ENCODE assay signal across 23 cellular contexts in genomic region chr19:3452456-3453068, GRCh38. TPM values are rescaled to one million over a fixed set of nuclear protein-coding genes. Genes with fewer than 3 reads are reported as not detected.
DNase-seq lines count a peak whose midpoint lies in the region; ATAC-seq and TF ChIP-seq lines count a peak whose summit lies in the region.
"Had no signal": no experiment of that assay in that cellular context is flagged by ENCODE, and none has a peak within 500 bp of the region (broad histone marks: within the 10 kb centered on the region; RNA-seq: fewer than 3 reads in every experiment).

No MANE protein-coding gene starts in this region.

- H3K36me3 ChIP-seq in GM23248 (ENCODE audit: low read depth) (peaks cover 37% of the 10 kb centered on the region), adrenal gland (replicated peaks in 1 of 2) (peaks cover 0 to 94% of the 10 kb centered on the region in 2 donors), thoracic aorta (peaks cover 63% of the 10 kb centered on the region)

- WGBS in GM23248 (ENCODE audit: low coverage in 1 of 2, low lambda C conversion rate in 2 of 2, missing lambda C conversion rate in 2 of 2), 2 experiments, result 92 to 95% methylated on average over 29 to 35 of the region's 35 CpGs
- 82 to 88% (median 88%) methylated on average over 26 to 35 of the region's 35 CpGs for WGBS in adrenal gland, 4 donors

- H2AFZ ChIP-seq in GM23248, result no peak overlapping the region

- H3K9me3 ChIP-seq in GM23248 (ENCODE audit: low read depth) (no peaks in the 10 kb centered on the region), adrenal gland (replicated peaks in 1 of 3) (no peaks in the 10 kb centered on the region), thoracic aorta (no peaks in the 10 kb centered on the region)
- H3K9me3 ChIP-seq: SJCRH30 had no signal

- peaks cover 73% of the 10 kb centered on the region for H3K79me2 ChIP-seq in GM23248 (ENCODE audit: insufficient read depth)

- intact Hi-C loops in adrenal gland (cut with DNase I), result no loop called here

- H3K9ac ChIP-seq in GM23248, result peak overlapping the region; percentile 75; the same call in 1 of the 2 replicates

- ATAC-seq in thoracic aorta (ENCODE audit: insufficient number of reproducible peaks, low FRiP score, low read depth), result no peak
- ATAC-seq in GM18519 (IDR thresholded peaks at IDR 0.05; ENCODE audit: low FRiP score, unreplicated experiment), result no peak
- ATAC-seq in GM18517 (IDR thresholded peaks at IDR 0.05; ENCODE audit: unreplicated experiment), result no peak
- ATAC-seq: CD8-positive, alpha-beta T cell; PC-3 had no signal

- in situ Hi-C loops in GM23248 (cut with MboI), result no loop called here

- H3F3A ChIP-seq in GM23248 (ENCODE audit: insufficient read depth), result peaks cover 32% of the 10 kb centered on the region

- TF ChIP-seq POLR2A in adrenal gland (IDR thresholded peaks at IDR 0.05), result no peak

- H3K4me1 ChIP-seq in GM23248 (ENCODE audit: insufficient read depth) (peaks cover 15% of the 10 kb centered on the region), adrenal gland (replicated peaks in 1 of 2) (peaks cover 11 to 19% of the 10 kb centered on the region in 2 donors), thoracic aorta (ENCODE audit: control insufficient read depth in 1 of 2, low read depth in 2 of 2) (peaks cover 9 to 28% of the 10 kb centered on the region in 2 donors)

- H3K27me3 ChIP-seq in GM23248 (replicated peaks; ENCODE audit: insufficient read depth) (no peaks in the 10 kb centered on the region), adrenal gland (no peaks in the 10 kb centered on the region), thoracic aorta (replicated peaks; ENCODE audit: insufficient read depth) (no peaks in the 10 kb centered on the region)
- H3K27me3 ChIP-seq: SJCRH30 had no signal

- no peak overlapping the region for H3K4me2 ChIP-seq in GM23248 (ENCODE audit: unreplicated experiment)

- H3K9me2 ChIP-seq in GM23248 (ENCODE audit: insufficient read depth), result no peaks in the 10 kb centered on the region

- H3K27ac ChIP-seq in GM23248 (peak overlapping the region; percentile 97), adrenal gland (peak overlapping the region in 4 of 5 donors; percentile 88 to 98 (median 95)), thoracic aorta (peak overlapping the region; percentile 37 to 94)
- H3K27ac ChIP-seq: SJCRH30 had no signal

- DNase-seq in GM23248 (no peak), adrenal gland (peak in 1 of 7 donors; percentile 38), islet precursor cell (peak; percentile 37), thoracic aorta (ENCODE audit: low spot score) (no peak), NCI-H2029 (lab: John Stamatoyannopoulos, UW) (no peak)
- DNase-seq: activated naive CD4-positive, alpha-beta T cell treated with anti-CD3 and anti-CD28 coated beads for 36 hours; activated T-cell treated with anti-CD3 and anti-CD28 coated beads, Interleukin-2, amount 50 U/mL, for 48 hours; CD8-positive, alpha-beta T cell; foreskin melanocyte; GDM1; HCEC 1CT; hypothalamus; Karpas-422; NCI-H446 treated with DMSO at 0.1 percent for 48 hours; PC-3; SJCRH30; stimulated activated CD4-positive, alpha-beta T cell treated with anti-CD3 and anti-CD28 coated beads, Interleukin-4, amount 100 ng/mL, for 24 hours had no signal

- H4K20me1 ChIP-seq in GM23248 (ENCODE audit: insufficient read depth), result 0 out of 2 replicates have a peak, but pooled peaks cover 4% of the 10 kb centered on the region

- H3K4me3 ChIP-seq in GM23248 (no peak overlapping the region), adrenal gland (no peak overlapping the region), thoracic aorta (no peak overlapping the region)
- H3K4me3 ChIP-seq: lung, SJCRH30 had no signal

- no peak for TF ChIP-seq CTCF in adrenal gland (IDR thresholded peaks at IDR 0.05)
- TF ChIP-seq CTCF in thoracic aorta (IDR thresholded peaks at IDR 0.05), result no peak

RNA-seq across cellular contexts. Expression of gene SMIM24, which starts 27.8 kb away (rescaled TPM):
- total RNA-seq in GM23248 (2014; rRNA removed; shearing (Covaris generic)), result not detected in 2 replicates
- polyA plus RNA-seq in GM23248 (2016; fragmentation: Nextera tagmentation; extraction: Ambion mirVana) (not detected in 2 replicates), adrenal gland (under 1 TPM in 1 of 3 donors, not detected in 2; 0.48 TPM)
- total RNA-seq in adrenal gland (under 1 TPM in 1 of 8 donors, not detected in 7; 0.36 TPM), thoracic aorta (not detected)
- total RNA-seq: SJCRH30; T-helper 1 cell treated with Interleukin-12 subunit alpha and Interleukin-12 subunit beta and Interleukin-4 antibody, amounts not matched to agents 30 ng/mL and 1 ng/mL, for 36 hours had no signal

RNA-seq across cellular contexts. Expression of gene SMIM44, which starts 30.7 kb away (rescaled TPM):
- total RNA-seq in GM23248 (2014; rRNA removed; shearing (Covaris generic)), result not detected in 2 replicates
- polyA plus RNA-seq in GM23248 (2016; fragmentation: Nextera tagmentation; extraction: Ambion mirVana) (not detected in 2 replicates), adrenal gland (not detected)
- total RNA-seq in adrenal gland (not detected), thoracic aorta (not detected)
- total RNA-seq: activated CD8-positive, alpha-beta memory T cell treated with anti-CD3 and anti-CD28 coated beads for 36 hours; activated naive CD4-positive, alpha-beta T cell treated with anti-CD3 and anti-CD28 coated beads for 36 hours; CD8-positive, alpha-beta T cell; lung; PC-3; renal cortical epithelial cell; SJCRH30; T-helper 1 cell treated with Interleukin-12 subunit alpha and Interleukin-12 subunit beta and Interleukin-4 antibody, amounts not matched to agents 30 ng/mL and 1 ng/mL, for 36 hours had no signal
- polyA plus RNA-seq: lung had no signal

RNA-seq across cellular contexts. Expression of gene DOHH, which starts 47.9 kb away (rescaled TPM):
- total RNA-seq in GM23248 (2014; rRNA removed; shearing (Covaris generic)), result 17.5 and 20.4 TPM in 2 replicates
- polyA plus RNA-seq in GM23248 (2016; fragmentation: Nextera tagmentation; extraction: Ambion mirVana) (15.0 and 16.9 TPM in 2 replicates), adrenal gland (10 to 100 TPM in 2 of 3 donors, under 1 TPM in 1; 0.92 to 19.1 (median 13.5) TPM)
- total RNA-seq in adrenal gland (10 to 100 TPM in 7 of 8 donors, 1 to 10 TPM in 1; 9.4 to 22.8 (median 14.0) TPM), thoracic aorta (10 to 100 TPM; 22.0 to 24.2 TPM)

RNA-seq across cellular contexts. Expression of gene FZR1, which starts 53.5 kb away (rescaled TPM):
- total RNA-seq in GM23248 (2014; rRNA removed; shearing (Covaris generic)), result 36.5 and 61.3 TPM in 2 replicates
- polyA plus RNA-seq in GM23248 (2016; fragmentation: Nextera tagmentation; extraction: Ambion mirVana) (32.3 and 38.4 TPM in 2 replicates), adrenal gland (10 to 100 TPM; 24.4 to 59.1 (median 26.4) TPM)
- total RNA-seq in adrenal gland (10 to 100 TPM; 17.9 to 85.0 (median 41.7) TPM), thoracic aorta (10 to 100 TPM; 29.6 to 33.8 TPM)
